In genomic region chr5:83097582-83098265, GRCh38 we compare ENCODE assay signal across 15 cellular contexts. TPM values are rescaled to one million over a fixed set of nuclear protein-coding genes. Genes with fewer than 3 reads are reported as not detected.
DNase-seq lines count a peak whose midpoint lies in the region; ATAC-seq and TF ChIP-seq lines count a peak whose summit lies in the region.
"Had no signal": no experiment of that assay in that cellular context is flagged by ENCODE, and none has a peak within 500 bp of the region (broad histone marks: within the 10 kb centered on the region; RNA-seq: fewer than 3 reads in every experiment).

No MANE protein-coding gene starts in this region.

- no peak overlapping the region for H3K4me3 ChIP-seq in choroid plexus epithelial cell (ENCODE audit: low read depth, low read length)
- H3K4me3 ChIP-seq: testis had no signal

- H3K4me3 Mint-ChIP-seq in nephron = no peak overlapping the region
- H3K4me3 Mint-ChIP-seq: activated naive CD8-positive, alpha-beta T cell treated with anti-CD3 and anti-CD28 coated beads, Interleukin-2, amount 10 ng/mL, durations not matched to agents 7 days and 5 days; T-helper 2 cell treated with Interferon-gamma antibody and Interleukin-4, amounts not matched to agents 5 μg/mL and 100 μg/mL, for 36 hours had no signal

- H3K27ac ChIP-seq in RWPE1 = no peak overlapping the region
- H3K27ac ChIP-seq: HL-60, neutrophil had no signal

- peaks cover 25% of the 10 kb centered on the region for H3K36me3 Mint-ChIP-seq in nephron (ENCODE audit: low read depth)

- TF ChIP-seq CTCF in choroid plexus epithelial cell (conservative IDR thresholded peaks at IDR 0.05; ENCODE audit: low read depth, low read length) (no peak), nephron (IDR thresholded peaks at IDR 0.05; ENCODE audit: unreplicated experiment in 3 of 3) (no peak), RWPE1 (conservative IDR thresholded peaks at IDR 0.05; ENCODE audit: low read depth) (no peak)

- POLR2A ChIA-PET in RWPE1 (lab: Yijun Ruan, JAX; ENCODE audit: low non-redundant PET) = no interaction called here

- CTCF ChIA-PET in RWPE1 (lab: Yijun Ruan, JAX) = no interaction called here

- peaks cover 22% of the 10 kb centered on the region for H3K9me3 Mint-ChIP-seq in nephron

- H3K27ac Mint-ChIP-seq in nephron = peak overlapping the region in 2 of 3 experiments; percentile 26 to 27
- H3K27ac Mint-ChIP-seq: activated naive CD8-positive, alpha-beta T cell treated with anti-CD3 and anti-CD28 coated beads, Interleukin-2, amount 10 ng/mL, durations not matched to agents 7 days and 5 days; T-helper 2 cell treated with Interferon-gamma antibody and Interleukin-4, amounts not matched to agents 5 μg/mL and 100 μg/mL, for 36 hours had no signal

- ATAC-seq in GM18505 (IDR thresholded peaks at IDR 0.05; ENCODE audit: unreplicated experiment) (peak; percentile 57), HG02981 (IDR thresholded peaks at IDR 0.05; ENCODE audit: unreplicated experiment) (no peak)

- TF ChIP-seq POLR2A in GM18505 (IDR thresholded peaks at IDR 0.05; ENCODE audit: borderline replicate concordance, extremely low read depth, insufficient read depth, insufficient read length) = no peak

- DNase-seq in HT1080 (ENCODE audit: low read depth) (peak; percentile 48), choroid plexus epithelial cell (ENCODE audit: low read depth) (peak; percentile 68), T-helper 1 cell (no peak), RWPE1 (ENCODE audit: low spot score) (no peak)
- DNase-seq in central memory CD4-positive, alpha-beta T cell = no peak
- DNase-seq: activated naive CD8-positive, alpha-beta T cell treated with anti-CD3 and anti-CD28 coated beads, Interleukin-2, amount 10 ng/mL, durations not matched to agents 7 days and 5 days; islet precursor cell; NCI-H1092 treated with DMSO at 0.1 percent for 48 hours; testis had no signal

- no peaks in the 10 kb centered on the region for H3K27me3 Mint-ChIP-seq in nephron (ENCODE audit: low read depth)
- H3K27me3 Mint-ChIP-seq: activated naive CD8-positive, alpha-beta T cell treated with anti-CD3 and anti-CD28 coated beads, Interleukin-2, amount 10 ng/mL, durations not matched to agents 7 days and 5 days had no signal

- peaks cover 29% of the 10 kb centered on the region for H3K4me1 Mint-ChIP-seq in nephron

RNA-seq across cellular contexts. Expression of gene XRCC4, which starts 20.4 kb away (rescaled TPM):
- 15.7 and 17.7 TPM in 2 replicates for total RNA-seq in HT1080 (2014; rRNA removed; shearing (Covaris generic))
- 20.0 and 21.2 TPM in 2 replicates for polyA plus RNA-seq in HT1080 (2015; cell fraction: cytosol; rRNA removed)
- polyA plus RNA-seq in HT1080 (2015; cell fraction: nucleus; rRNA removed) = 23.9 and 26.2 TPM in 2 replicates

RNA-seq across cellular contexts. Expression of gene TMEM167A, which starts 20.5 kb away (rescaled TPM):
- 46.2 and 63.9 TPM in 2 replicates for total RNA-seq in HT1080 (2014; rRNA removed; shearing (Covaris generic))
- polyA plus RNA-seq in HT1080 (2015; cell fraction: cytosol; rRNA removed) = 96.0 and 109 TPM in 2 replicates
- 35.0 and 35.8 TPM in 2 replicates for polyA plus RNA-seq in HT1080 (2015; cell fraction: nucleus; rRNA removed)

Comparison
In these comparisons a context has a peak if more than half of its experiments do, and no peak if none do; other contexts are left out.
1. DNase-seq: peak in HT1080 (single experiment) and choroid plexus epithelial cell (single experiment); none in T-helper 1 cell (0 of 5), RWPE1 (single experiment) and central memory CD4-positive, alpha-beta T cell (single experiment).